ENCODE assay signal across 23 cellular contexts in genomic region chr7:37439282-37440021, GRCh38. TPM values are rescaled to one million over a fixed set of nuclear protein-coding genes. Genes with fewer than 3 reads are reported as not detected.
DNase-seq lines count a peak whose midpoint lies in the region; ATAC-seq and TF ChIP-seq lines count a peak whose summit lies in the region.
"Had no signal": no experiment of that assay in that cellular context is flagged by ENCODE, and none has a peak within 500 bp of the region (broad histone marks: within the 10 kb centered on the region; RNA-seq: fewer than 3 reads in every experiment).

No MANE protein-coding gene starts in this region.

- peak overlapping the region; percentile 11 for H3K4me3 Mint-ChIP-seq in activated CD4-positive, alpha-beta T cell treated with anti-CD3 and anti-CD28 coated beads for 36 hours
- peak overlapping the region in 4 of 8 donors; percentile 9 to 87 (median 28) for H3K4me3 Mint-ChIP-seq in CD4-positive, alpha-beta memory T cell
- no peak overlapping the region for H3K4me3 Mint-ChIP-seq in dendritic cell treated with granulocyte-macrophage colony-stimulating factor and Interleukin-4, amounts not matched to agents 40 ng/mL and 50 ng/mL, for 4 days
- H3K4me3 Mint-ChIP-seq: activated B cell treated with CpG ODN at 0.5 μM for 24 hours; activated naive CD8-positive, alpha-beta T cell treated with anti-CD3 and anti-CD28 coated beads, Interleukin-2, amount 10 ng/mL, durations not matched to agents 7 days and 5 days; B cell; brain; neural progenitor cell; type B pancreatic cell had no signal

- no peak overlapping the region for H3K4me3 ChIP-seq in CD4-positive, alpha-beta memory T cell (ENCODE audit: low read length in 2 of 2)
- no peak overlapping the region for H3K4me3 ChIP-seq in psoas muscle
- H3K4me3 ChIP-seq: coronary artery, neural progenitor cell had no signal

- H3K27me3 ChIP-seq in CD4-positive, alpha-beta memory T cell (ENCODE audit: insufficient read depth, low read length) = no peaks in the 10 kb centered on the region
- H3K27me3 ChIP-seq in psoas muscle (ENCODE audit: insufficient read depth in 3 of 3, low read length in 2 of 3) = no peaks in the 10 kb centered on the region
- H3K27me3 ChIP-seq: neural progenitor cell had no signal

- peak; percentile 51 for ATAC-seq in activated CD4-positive, alpha-beta T cell treated with anti-CD3 and anti-CD28 coated beads for 36 hours
- no peak for ATAC-seq in psoas muscle
- ATAC-seq in GM21390 (IDR thresholded peaks at IDR 0.05; ENCODE audit: unreplicated experiment) = no peak
- no peak for ATAC-seq in HG02970 (IDR thresholded peaks at IDR 0.05; ENCODE audit: low FRiP score, unreplicated experiment)

- DNase-seq in activated CD4-positive, alpha-beta T cell treated with anti-CD3 and anti-CD28 coated beads for 36 hours = peak; percentile 37
- DNase-seq in activated CD4-positive, alpha-beta T cell treated with anti-CD3 and anti-CD28 coated beads, Interleukin-2, amount 50 U/mL, for 1 hour = no peak
- DNase-seq in CD4-positive, alpha-beta memory T cell = no peak
- no peak for DNase-seq in psoas muscle
- DNase-seq in nucleus accumbens (lab: John Stamatoyannopoulos, UW) = no peak
- DNase-seq: 8988T; activated B cell treated with CpG ODN at 0.5 μM for 24 hours; activated naive CD8-positive, alpha-beta T cell treated with anti-CD3 and anti-CD28 coated beads, Interleukin-2, amount 10 ng/mL, durations not matched to agents 7 days and 5 days; Calu3; hypothalamus; MM.1S; NCI-H1694; NCI-H2227 treated with DMSO at 0.1 percent for 48 hours; SIG-M5 had no signal

- H3K27ac Mint-ChIP-seq in activated CD4-positive, alpha-beta T cell treated with anti-CD3 and anti-CD28 coated beads for 36 hours = peak overlapping the region; percentile 90
- H3K27ac Mint-ChIP-seq in CD4-positive, alpha-beta memory T cell = peak overlapping the region in 6 of 7 donors; percentile 34 to 97 (median 80)
- peak overlapping the region; percentile 17 for H3K27ac Mint-ChIP-seq in dendritic cell treated with granulocyte-macrophage colony-stimulating factor and Interleukin-4, amounts not matched to agents 40 ng/mL and 50 ng/mL, for 4 days
- H3K27ac Mint-ChIP-seq: activated B cell treated with CpG ODN at 0.5 μM for 24 hours, B cell, neural progenitor cell, type B pancreatic cell had no signal

- POLR2A ChIA-PET in activated CD4-positive, alpha-beta T cell treated with anti-CD3 and anti-CD28 coated beads for 36 hours (lab: Charles Lee) = interaction anchor here (0.7 to 2.3 kb wide), 4 partner anchors 79 to 127 kb away, joined by 3 to 12 read pairs (median 4); no protein-coding TSS in a partner anchor
- POLR2A ChIA-PET in CD4-positive, alpha-beta memory T cell (lab: Charles Lee; ENCODE audit: partially characterized antibody) = interaction anchor here (3.5 kb wide), 1 partner anchor 9 kb away, joined by 27 read pairs; the partner anchor contains the start of gene ELMO1

- TF ChIP-seq CTCF in psoas muscle (IDR thresholded peaks at IDR 0.05) = no peak

- WGBS in psoas muscle, 3 donors = 80 to 88% (median 84%) methylated on average over 2 of the region's 2 CpGs

- H3K36me3 Mint-ChIP-seq in activated CD4-positive, alpha-beta T cell treated with anti-CD3 and anti-CD28 coated beads for 36 hours (ENCODE audit: low read depth) = peaks cover 23% of the 10 kb centered on the region
- peaks cover 16 to 19% of the 10 kb centered on the region in 2 donors for H3K36me3 Mint-ChIP-seq in CD4-positive, alpha-beta memory T cell
- H3K36me3 Mint-ChIP-seq in dendritic cell treated with granulocyte-macrophage colony-stimulating factor and Interleukin-4, amounts not matched to agents 40 ng/mL and 50 ng/mL, for 4 days (ENCODE audit: low read depth) = peaks cover 34% of the 10 kb centered on the region
- H3K36me3 Mint-ChIP-seq: brain, type B pancreatic cell had no signal

- CTCF ChIA-PET in activated CD4-positive, alpha-beta T cell treated with anti-CD3 and anti-CD28 coated beads for 36 hours (lab: Charles Lee) = interaction anchor here (1.0 to 1.8 kb wide), 4 partner anchors 10 to 86 kb away, joined by 3 to 9 read pairs (median 6); partner anchors contain the start of gene ELMO1
- CTCF ChIA-PET in CD4-positive, alpha-beta memory T cell (lab: Charles Lee; ENCODE audit: partially characterized antibody) = interaction anchor here (1.3 to 3.6 kb wide), 3 partner anchors 9 to 203 kb away, joined by 4 to 32 read pairs (median 4); partner anchors contain the start of gene ELMO1

- H3K27ac ChIP-seq in CD4-positive, alpha-beta memory T cell (ENCODE audit: low read depth, low read length) = no peak overlapping the region
- H3K27ac ChIP-seq in psoas muscle = peak overlapping the region; percentile 25
- H3K27ac ChIP-seq: coronary artery, neural progenitor cell had no signal

- H3K4me1 Mint-ChIP-seq in activated CD4-positive, alpha-beta T cell treated with anti-CD3 and anti-CD28 coated beads for 36 hours = peaks cover 89% of the 10 kb centered on the region
- peaks cover 67 to 84% (median 73%) of the 10 kb centered on the region in 4 donors for H3K4me1 Mint-ChIP-seq in CD4-positive, alpha-beta memory T cell
- peaks cover 69% of the 10 kb centered on the region for H3K4me1 Mint-ChIP-seq in dendritic cell treated with granulocyte-macrophage colony-stimulating factor and Interleukin-4, amounts not matched to agents 40 ng/mL and 50 ng/mL, for 4 days (ENCODE audit: low read depth)

- H3K9me3 ChIP-seq in CD4-positive, alpha-beta memory T cell (ENCODE audit: control insufficient read depth in 1 of 2, low read length in 2 of 2) = no peaks in the 10 kb centered on the region
- H3K9me3 ChIP-seq in psoas muscle = no peaks in the 10 kb centered on the region

- no peaks in the 10 kb centered on the region for H3K36me3 ChIP-seq in CD4-positive, alpha-beta memory T cell (ENCODE audit: insufficient read depth, low read length)
- H3K36me3 ChIP-seq in psoas muscle (ENCODE audit: insufficient read depth in 1 of 2, low read depth in 1 of 2) = no peaks in the 10 kb centered on the region
- H3K36me3 ChIP-seq: neural progenitor cell had no signal

- intact Hi-C loops in activated CD4-positive, alpha-beta T cell treated with anti-CD3 and anti-CD28 coated beads for 36 hours (cut with DNase I, micrococcal nuclease) = loop anchor here (1.0 to 10.0 kb wide), 10 partner anchors 9 to 925 kb away; partner anchors contain the start of genes AOAH (in 1 of the 2), ELMO1 (in 1 of the 2) and STARD3NL (in 1 of the 2)
- intact Hi-C loops in CD4-positive, alpha-beta memory T cell (cut with micrococcal nuclease) = loop anchor here (2.0 kb wide), 1 partner anchor 29 kb away; no protein-coding TSS in a partner anchor
- intact Hi-C loops in dendritic cell treated with granulocyte-macrophage colony-stimulating factor and Interleukin-4, amounts not matched to agents 40 ng/mL and 50 ng/mL, for 4 days (cut with micrococcal nuclease) = no loop called here
- intact Hi-C loops in psoas muscle (cut with DNase I) = loop anchor here in 1 of 2 donors (10.0 kb wide), 2 partner anchors 155 to 225 kb away; no protein-coding TSS in a partner anchor

- H3K27me3 Mint-ChIP-seq in activated CD4-positive, alpha-beta T cell treated with anti-CD3 and anti-CD28 coated beads for 36 hours = no peaks in the 10 kb centered on the region
- no peaks in the 10 kb centered on the region for H3K27me3 Mint-ChIP-seq in CD4-positive, alpha-beta memory T cell
- no peaks in the 10 kb centered on the region for H3K27me3 Mint-ChIP-seq in dendritic cell treated with granulocyte-macrophage colony-stimulating factor and Interleukin-4, amounts not matched to agents 40 ng/mL and 50 ng/mL, for 4 days
- H3K27me3 Mint-ChIP-seq: activated B cell treated with CpG ODN at 0.5 μM for 24 hours, B cell had no signal

- peaks cover 79% of the 10 kb centered on the region for H3K4me1 ChIP-seq in CD4-positive, alpha-beta memory T cell (ENCODE audit: insufficient read depth, low read length)
- no peaks in the 10 kb centered on the region for H3K4me1 ChIP-seq in psoas muscle

- H3K9me3 Mint-ChIP-seq in activated CD4-positive, alpha-beta T cell treated with anti-CD3 and anti-CD28 coated beads for 36 hours (ENCODE audit: low read depth) = no peaks in the 10 kb centered on the region
- no peaks in the 10 kb centered on the region for H3K9me3 Mint-ChIP-seq in CD4-positive, alpha-beta memory T cell
- no peaks in the 10 kb centered on the region for H3K9me3 Mint-ChIP-seq in dendritic cell treated with granulocyte-macrophage colony-stimulating factor and Interleukin-4, amounts not matched to agents 40 ng/mL and 50 ng/mL, for 4 days
- H3K9me3 Mint-ChIP-seq: activated B cell treated with CpG ODN at 0.5 μM for 24 hours; activated naive CD8-positive, alpha-beta T cell treated with anti-CD3 and anti-CD28 coated beads, Interleukin-2, amount 10 ng/mL, durations not matched to agents 7 days and 5 days; type B pancreatic cell had no signal

RNA-seq across cellular contexts. Expression of gene ELMO1, which starts 9.2 kb away (rescaled TPM):
- total RNA-seq in activated CD4-positive, alpha-beta T cell treated with anti-CD3 and anti-CD28 coated beads for 36 hours = 100 to 1,000 TPM in 1 of 2 experiments, 10 to 100 TPM in 1; 96.2 to 173 TPM
- total RNA-seq in CD4-positive, alpha-beta memory T cell = 100 to 1,000 TPM; 123 to 131 TPM
- 10 to 100 TPM; 45.1 to 99.4 TPM for polyA plus RNA-seq in CD4-positive, alpha-beta memory T cell
- 1 to 10 TPM; 6.9 to 8.1 (median 7.3) TPM for total RNA-seq in psoas muscle
- polyA plus RNA-seq in psoas muscle = 1 to 10 TPM; 2.8 to 5.6 (median 3.2) TPM
- total RNA-seq: Calu3 had no signal
- polyA plus RNA-seq: keratinocyte had no signal

Comparison
In these comparisons a context has a peak if more than half of its experiments do, and no peak if none do; other contexts are left out.
1. H3K27ac Mint-ChIP-seq: peak in every context shown above with its lines; median percentile 90 in activated CD4-positive, alpha-beta T cell treated with anti-CD3 and anti-CD28 coated beads for 36 hours; 80 in CD4-positive, alpha-beta memory T cell; 17 in dendritic cell treated with granulocyte-macrophage colony-stimulating factor and Interleukin-4, amounts not matched to agents 40 ng/mL and 50 ng/mL, for 4 days.
2. RNA of gene ELMO1, which starts 9.2 kb away (total RNA-seq): 96.2 to 173 TPM in activated CD4-positive, alpha-beta T cell treated with anti-CD3 and anti-CD28 coated beads for 36 hours and 123 to 131 TPM in CD4-positive, alpha-beta memory T cell; 6.9 to 8.1 TPM in psoas muscle; every median in the first group is over 10 times any median in the second.